ENCODE assay signal across 8 cellular contexts in genomic region chr3:153162513-153163348, GRCh38. TPM values are rescaled to one million over a fixed set of nuclear protein-coding genes. Genes with fewer than 3 reads are reported as not detected.
DNase-seq lines count a peak whose midpoint lies in the region; ATAC-seq and TF ChIP-seq lines count a peak whose summit lies in the region.

No MANE protein-coding gene starts in this region.

- peaks cover 18% of the 10 kb centered on the region for H3K27me3 ChIP-seq in BE2C

- H3K4me1 Mint-ChIP-seq in MCF 10A (ENCODE audit: insufficient read depth, unreplicated experiment): peaks cover 29% of the 10 kb centered on the region

- ATAC-seq in GM19372 (IDR thresholded peaks at IDR 0.05; ENCODE audit: low read depth, unreplicated experiment) (peak; percentile 3), HG03521 (IDR thresholded peaks at IDR 0.05; ENCODE audit: unreplicated experiment) (peak; percentile 5)

- CTCF ChIA-PET in MCF 10A (lab: Yijun Ruan, JAX): interaction anchor here (0.6 to 6.0 kb wide), 11 partner anchors 17 to 606 kb away, joined by 3 to 41 read pairs (median 4); no protein-coding TSS in a partner anchor

- peaks cover 34% of the 10 kb centered on the region for H3K36me3 Mint-ChIP-seq in MCF 10A (ENCODE audit: insufficient read depth, unreplicated experiment)

- TF ChIP-seq CTCF in BE2C (IDR thresholded peaks at IDR 0.05; ENCODE audit: low read depth, low read length): no peak
- no peak for TF ChIP-seq CTCF in MCF 10A (IDR thresholded peaks at IDR 0.05; ENCODE audit: unreplicated experiment)

- peak overlapping the region; percentile 77 for H3K4me3 Mint-ChIP-seq in MCF 10A (ENCODE audit: unreplicated experiment)

- no TSS peak for BruUV-seq in MCF 10A (replicated peaks; lab: Mats Ljungman, UMichigan)

- POLR2A ChIA-PET in MCF 10A (lab: Yijun Ruan, JAX): interaction anchor here (1.0 to 13.6 kb wide), 15 partner anchors 9 to 1809 kb away, joined by 3 to 456 read pairs (median 16); no protein-coding TSS in a partner anchor

- no peaks in the 10 kb centered on the region for H3K9me3 Mint-ChIP-seq in MCF 10A (ENCODE audit: unreplicated experiment)

- no peaks in the 10 kb centered on the region for H3K36me3 ChIP-seq in BE2C

- peak overlapping the region; percentile 8; the same call in 1 of the 2 replicates for H3K4me3 ChIP-seq in BE2C (ENCODE audit: low read depth, low read length)

- no peak for DNase-seq in BE2C
- DNase-seq in UCSD-AML1 (lab: John Stamatoyannopoulos, UW; ENCODE audit: unreplicated experiment): peak; percentile 71
- DNase-seq in MCF 10A (ENCODE audit: unreplicated experiment): peak; percentile 58
- peak; percentile 60 for DNase-seq in islet precursor cell
- DNase-seq in stimulated activated CD4-positive, alpha-beta T cell treated with anti-CD3 and anti-CD28 coated beads, Interleukin-12 subunit alpha, Interleukin-12 subunit beta, amount 100 ng/mL, for 4 hours: peak; percentile 36
- DNase-seq in NCI-H2171 treated with DMSO at 0.1 percent for 48 hours (lab: John Stamatoyannopoulos, UW): no peak

- H3K27me3 Mint-ChIP-seq in MCF 10A (ENCODE audit: insufficient read depth, unreplicated experiment): no peaks in the 10 kb centered on the region

- no peaks in the 10 kb centered on the region for H3K4me1 ChIP-seq in BE2C

- peaks cover 4% of the 10 kb centered on the region; the same call in 1 of the 2 replicates for H3K9me3 ChIP-seq in BE2C

- peak overlapping the region; percentile 83 for H3K27ac Mint-ChIP-seq in MCF 10A (ENCODE audit: low read depth, unreplicated experiment)

- intact Hi-C loops in MCF 10A (cut with micrococcal nuclease): loop anchor here (1.0 to 10.0 kb wide), 4 partner anchors 272 to 810 kb away; no protein-coding TSS in a partner anchor

RNA-seq across cellular contexts. Expression of gene RAP2B, which starts 0.7 kb away (rescaled TPM):
- polyA plus RNA-seq in BE2C (2012; ENCODE audit: insufficient read depth, insufficient read length, low read depth): 0.28 TPM
- 15.0 and 19.3 TPM in 2 replicates for total RNA-seq in MCF 10A (2022)

Comparison
In these comparisons a context has a peak if more than half of its experiments do, and no peak if none do; other contexts are left out.
1. DNase-seq: peak in UCSD-AML1 (single experiment), MCF 10A (single experiment), islet precursor cell (single experiment) and stimulated activated CD4-positive, alpha-beta T cell treated with anti-CD3 and anti-CD28 coated beads, Interleukin-12 subunit alpha, Interleukin-12 subunit beta, amount 100 ng/mL, for 4 hours (single experiment); none in BE2C (single experiment) and NCI-H2171 treated with DMSO at 0.1 percent for 48 hours (single experiment).